ENCODE assay signal across 8 cellular contexts in the genomic region with DNA sequence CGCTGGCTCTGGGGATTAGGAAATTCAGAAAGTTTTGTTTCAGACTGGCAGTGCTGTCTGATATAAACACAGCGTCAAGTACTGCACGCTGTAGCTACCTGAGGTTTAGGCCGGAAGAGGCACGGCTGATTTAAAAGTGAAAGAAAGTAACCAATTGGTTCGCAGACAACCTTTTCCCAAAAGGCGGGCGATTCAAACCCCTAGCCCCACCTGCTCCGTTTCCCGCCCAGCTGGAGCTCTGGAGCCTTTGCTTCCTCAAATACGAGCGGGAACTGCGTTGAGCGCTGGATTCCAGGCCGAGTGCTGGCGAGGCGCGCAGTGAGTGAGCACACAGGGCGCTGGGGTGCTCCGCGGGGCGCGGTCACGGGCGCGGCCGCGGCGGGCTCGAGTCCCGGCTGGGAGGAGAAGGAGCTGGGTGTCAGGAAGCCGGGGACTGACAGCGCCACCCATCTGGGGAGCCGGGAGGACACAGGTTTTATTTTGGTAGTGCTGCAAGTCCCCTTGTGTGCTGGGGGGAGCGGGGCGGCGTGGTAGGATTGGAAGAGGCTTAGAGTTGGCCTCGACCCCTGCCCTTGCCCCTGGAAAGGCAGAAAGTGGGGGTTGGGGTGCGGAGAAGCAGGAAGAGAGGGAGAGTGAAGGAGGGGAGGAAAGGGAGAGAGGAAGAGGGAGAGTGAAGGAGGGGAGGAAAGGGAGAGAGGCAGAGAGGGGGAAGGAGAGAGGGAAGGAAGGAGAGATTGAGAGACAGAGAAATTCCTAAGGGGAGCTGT. TPM values are rescaled to one million over a fixed set of nuclear protein-coding genes. Genes with fewer than 3 reads are reported as not detected.
DNase-seq lines count a peak whose midpoint lies in the region; ATAC-seq and TF ChIP-seq lines count a peak whose summit lies in the region.

No MANE protein-coding gene starts in this region.

- H3K36me3 Mint-ChIP-seq in natural killer cell = peaks cover 5% of the 10 kb centered on the region

- DNase-seq in D341Med (ENCODE audit: low spot score) (peak; percentile 47), HUDEP-2 (lab: John Stamatoyannopoulos, UW; ENCODE audit: unreplicated experiment in 76 of 76) (peak in 72 of 76 experiments; percentile 21 to 86 (median 62)), OCI-M1 (lab: John Stamatoyannopoulos, UW) (peak; percentile 96), fibroblast of pulmonary artery (ENCODE audit: low read depth) (peak; percentile 83), natural killer cell (peak; percentile 56)
- peak; percentile 25 to 50 for DNase-seq in activated T-helper 1 cell treated with anti-CD3 and anti-CD28 coated beads, Interleukin-2, amount 50 U/mL, for 16 hours (ENCODE audit: low read depth in 1 of 2, low spot score in 1 of 2)
- peak; percentile 74 for DNase-seq in stimulated activated naive CD8-positive, alpha-beta T cell treated with anti-CD3 and anti-CD28 coated beads, Interleukin-15, Interleukin-2, amounts not matched to agents 100 U/mL and 50 U/mL, for 24 hours

- intact Hi-C loops in natural killer cell (cut with micrococcal nuclease) = loop anchor here (5.0 kb wide), 1 partner anchor 1487 kb away; the partner anchor contains the start of gene CLP1

- H3K4me3 Mint-ChIP-seq in natural killer cell = peak overlapping the region; percentile 100

- peak overlapping the region; percentile 69 for H3K4me3 ChIP-seq in fibroblast of pulmonary artery (replicated peaks; ENCODE audit: low read depth, low read length)

- H3K27ac Mint-ChIP-seq in natural killer cell = peak overlapping the region; percentile 95 to 98

- ATAC-seq in GM21381 (IDR thresholded peaks at IDR 0.05; ENCODE audit: unreplicated experiment) (peak; percentile 53), natural killer cell (peak; percentile 61 to 81 (median 72))
- ATAC-seq in stimulated activated naive CD8-positive, alpha-beta T cell treated with anti-CD3 and anti-CD28 coated beads, Interleukin-15, Interleukin-2, amounts not matched to agents 100 U/mL and 50 U/mL, for 24 hours = peak; percentile 80

- no peaks in the 10 kb centered on the region for H3K9me3 Mint-ChIP-seq in natural killer cell

- TF ChIP-seq CTCF in fibroblast of pulmonary artery (IDR thresholded peaks at IDR 0.05; ENCODE audit: low read length, missing control alignments) (no peak), natural killer cell (IDR thresholded peaks at IDR 0.05) (no peak)

- H3K27me3 Mint-ChIP-seq in natural killer cell (ENCODE audit: low read depth in 2 of 2) = no peaks in the 10 kb centered on the region

- peaks cover 55 to 57% of the 10 kb centered on the region in 2 donors for H3K4me1 Mint-ChIP-seq in natural killer cell

RNA-seq across cellular contexts. Expression of gene FAM111A, which starts 2.1 kb away (rescaled TPM):
- 100 to 1,000 TPM in 2 of 3 donors, 10 to 100 TPM in 1; 93.7 to 125 (median 102) TPM for total RNA-seq in natural killer cell

RNA-seq across cellular contexts. Expression of gene DTX4, which starts 27.2 kb away (rescaled TPM):
- under 1 TPM; 0.21 to 0.90 (median 0.59) TPM for total RNA-seq in natural killer cell

RNA-seq across cellular contexts. Expression of gene FAM111B, which starts 37.7 kb away (rescaled TPM):
- 1 to 10 TPM; 1.2 to 1.9 (median 1.4) TPM for total RNA-seq in natural killer cell

RNA-seq across cellular contexts. Expression of gene GLYATL1B, which starts 58.7 kb away (rescaled TPM):
- total RNA-seq in natural killer cell = not detected

Comparison
In these comparisons a context has a peak if more than half of its experiments do, and no peak if none do; other contexts are left out.
1. Peak in every context shown above with its lines: DNase-seq, ATAC-seq and H3K4me3 ChIP-seq.
2. DNase-seq: peak in every context shown above with its lines; median percentile 96 in OCI-M1; 83 in fibroblast of pulmonary artery; 74 in stimulated activated naive CD8-positive, alpha-beta T cell treated with anti-CD3 and anti-CD28 coated beads, Interleukin-15, Interleukin-2, amounts not matched to agents 100 U/mL and 50 U/mL, for 24 hours; 62 in HUDEP-2; 56 in natural killer cell; 47 in D341Med; 38 in activated T-helper 1 cell treated with anti-CD3 and anti-CD28 coated beads, Interleukin-2, amount 50 U/mL, for 16 hours.